ENCODE assay signal across 8 cellular contexts in the genomic region with DNA sequence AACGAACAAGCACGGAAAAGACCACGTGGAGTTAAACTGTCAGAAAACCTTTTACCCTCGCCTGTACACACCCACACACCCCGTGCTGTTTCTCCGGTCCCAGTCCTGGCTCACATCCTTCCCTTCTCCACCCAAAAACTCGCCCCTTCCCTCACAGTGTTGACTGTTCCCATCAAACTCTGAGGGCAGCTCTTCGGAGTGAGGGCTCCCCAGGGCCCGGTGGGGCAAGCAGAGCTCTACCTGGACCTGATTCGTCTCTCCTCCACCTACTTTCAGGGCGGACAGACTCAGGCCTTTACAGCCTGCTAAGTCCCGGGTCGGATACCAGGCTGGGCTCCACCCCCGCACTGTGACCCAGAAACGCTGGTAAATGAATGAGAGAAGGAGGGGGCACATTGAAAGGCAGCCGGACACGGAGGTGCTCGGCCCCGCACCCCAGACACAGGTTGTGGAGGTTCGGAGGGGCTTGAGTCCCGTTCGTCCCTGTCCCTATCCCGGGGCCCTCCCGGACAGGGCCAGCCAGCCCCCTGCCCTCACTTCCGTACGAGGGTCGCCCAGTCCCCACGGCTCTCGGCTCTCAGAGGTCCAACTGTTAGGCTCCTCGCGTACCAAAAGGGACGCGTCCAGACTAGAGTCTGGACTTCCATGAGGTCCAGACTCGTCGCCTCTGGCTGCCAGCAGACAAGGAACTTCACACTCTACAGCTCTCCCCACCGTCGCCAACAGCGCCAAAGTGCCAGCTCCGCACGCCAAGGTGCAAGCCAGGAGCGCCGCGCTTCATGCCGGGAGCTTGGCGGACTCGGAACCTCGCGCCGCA. TPM values are rescaled to one million over a fixed set of nuclear protein-coding genes. Genes with fewer than 3 reads are reported as not detected.
DNase-seq lines count a peak whose midpoint lies in the region; ATAC-seq and TF ChIP-seq lines count a peak whose summit lies in the region.

No MANE protein-coding gene starts in this region.

- ATAC-seq in GM23338: peak; percentile 91
- ATAC-seq in activated CD8-positive, alpha-beta T cell treated with anti-CD3 and anti-CD28 coated beads, Interleukin-2, amount 10 ng/mL, durations not matched to agents 7 days and 5 days: peak; percentile 69

- no peak for TF ChIP-seq POLR2A in esophagus squamous epithelium (IDR thresholded peaks at IDR 0.05)

- POLR2A ChIA-PET in activated CD8-positive, alpha-beta T cell treated with anti-CD3 and anti-CD28 coated beads, Interleukin-2, amount 10 ng/mL, durations not matched to agents 7 days and 5 days (lab: Charles Lee): no interaction called here

- H3K4me3 ChIP-seq in AG10803 (ENCODE audit: low read length) (peak overlapping the region; percentile 47), GM23338 (peak overlapping the region; percentile 63), esophagus squamous epithelium (peak overlapping the region; percentile 35 to 73 (median 55)), mucosa of rectum (ENCODE audit: low read length in 2 of 2) (peak overlapping the region; percentile 70 to 76)

- H4K20me1 ChIP-seq in GM23338 (replicated peaks; ENCODE audit: insufficient read depth): no peaks in the 10 kb centered on the region

- no peaks in the 10 kb centered on the region for H3K9me2 ChIP-seq in GM23338 (ENCODE audit: insufficient read depth)

- TF ChIP-seq CTCF in AG10803 (conservative IDR thresholded peaks at IDR 0.05; ENCODE audit: low read length) (no peak), GM23338 (conservative IDR thresholded peaks at IDR 0.05; ENCODE audit: low read depth in 2 of 2) (no peak), esophagus squamous epithelium (IDR thresholded peaks at IDR 0.05) (no peak), osteocyte (IDR thresholded peaks at IDR 0.05) (no peak)

- H3K9me3 Mint-ChIP-seq in GM23338 (no peaks in the 10 kb centered on the region), osteocyte (ENCODE audit: unreplicated experiment) (no peaks in the 10 kb centered on the region)
- no peaks in the 10 kb centered on the region for H3K9me3 Mint-ChIP-seq in activated CD8-positive, alpha-beta T cell treated with anti-CD3 and anti-CD28 coated beads, Interleukin-2, amount 10 ng/mL, durations not matched to agents 7 days and 5 days (ENCODE audit: insufficient read depth)

- H3K4me2 ChIP-seq in GM23338: peak overlapping the region; percentile 84

- CTCF ChIA-PET in activated CD8-positive, alpha-beta T cell treated with anti-CD3 and anti-CD28 coated beads, Interleukin-2, amount 10 ng/mL, durations not matched to agents 7 days and 5 days (lab: Charles Lee): no interaction called here

- 7 to 30% methylated on average over 8 to 25 of the region's 49 CpGs for WGBS in esophagus squamous epithelium, 2 donors

- intact Hi-C loops in esophagus squamous epithelium (cut with DNase I): no loop called here

- H3K27ac ChIP-seq in GM23338 (ENCODE audit: low read depth) (no peak overlapping the region), esophagus squamous epithelium (peak overlapping the region in 2 of 4 donors; percentile 32 to 50), mucosa of rectum (ENCODE audit: low read depth in 2 of 2, low read length in 2 of 2) (peak overlapping the region in 1 of 2 donors; percentile 65), substantia nigra (ENCODE audit: low read depth, low read length, poor library complexity, severe bottlenecking) (no peak overlapping the region)

- H3K27ac Mint-ChIP-seq in GM23338: no peak overlapping the region
- H3K27ac Mint-ChIP-seq in activated CD8-positive, alpha-beta T cell treated with anti-CD3 and anti-CD28 coated beads, Interleukin-2, amount 10 ng/mL, durations not matched to agents 7 days and 5 days: no peak overlapping the region
- no peak overlapping the region for H3K27ac Mint-ChIP-seq in osteocyte (ENCODE audit: unreplicated experiment)

- H3K9me3 ChIP-seq in esophagus squamous epithelium (no peaks in the 10 kb centered on the region), mucosa of rectum (ENCODE audit: control insufficient read depth in 2 of 2, low read length in 2 of 2) (no peaks in the 10 kb centered on the region)

- peaks cover 21% of the 10 kb centered on the region for H3K27me3 ChIP-seq in GM23338 (ENCODE audit: insufficient read depth)
- no peaks in the 10 kb centered on the region for H3K27me3 ChIP-seq in esophagus squamous epithelium
- H3K27me3 ChIP-seq in mucosa of rectum (ENCODE audit: control insufficient read depth in 2 of 2, insufficient read depth in 2 of 2, low read length in 2 of 2): no peaks in the 10 kb centered on the region

- H3K27me3 Mint-ChIP-seq in GM23338 (ENCODE audit: insufficient read depth, low read depth, poor library complexity) (peaks cover 14% of the 10 kb centered on the region), osteocyte (ENCODE audit: unreplicated experiment) (peaks cover 5% of the 10 kb centered on the region)
- peaks cover 25% of the 10 kb centered on the region for H3K27me3 Mint-ChIP-seq in activated CD8-positive, alpha-beta T cell treated with anti-CD3 and anti-CD28 coated beads, Interleukin-2, amount 10 ng/mL, durations not matched to agents 7 days and 5 days (ENCODE audit: low read depth)

- H2AFZ ChIP-seq in GM23338: peak overlapping the region; percentile 97

- peak overlapping the region; percentile 61 to 68 for H3K9ac ChIP-seq in mucosa of rectum (ENCODE audit: low read depth in 1 of 2, low read length in 2 of 2)

- DNase-seq in AG10803 (ENCODE audit: low read depth) (peak; percentile 36), GM23338 (ENCODE audit: low spot score) (peak; percentile 83), esophagus squamous epithelium (lab: John Stamatoyannopoulos, UW) (no peak), substantia nigra (lab: John Stamatoyannopoulos, UW) (peak in 31 of 49 donors; percentile 0 to 76 (median 15)), foreskin melanocyte (no peak), osteocyte (ENCODE audit: extremely low spot score, unreplicated experiment) (no peak)
- peak; percentile 35 for DNase-seq in activated CD8-positive, alpha-beta T cell treated with anti-CD3 and anti-CD28 coated beads, Interleukin-2, amount 10 ng/mL, durations not matched to agents 7 days and 5 days

- H3F3A ChIP-seq in GM23338 (replicated peaks; ENCODE audit: low read depth): no peaks in the 10 kb centered on the region

- H3K4me1 Mint-ChIP-seq in GM23338 (peaks cover 7% of the 10 kb centered on the region; the same call in 2 of the 3 replicates), osteocyte (ENCODE audit: unreplicated experiment) (peaks cover 4% of the 10 kb centered on the region)
- peaks cover 8% of the 10 kb centered on the region for H3K4me1 Mint-ChIP-seq in activated CD8-positive, alpha-beta T cell treated with anti-CD3 and anti-CD28 coated beads, Interleukin-2, amount 10 ng/mL, durations not matched to agents 7 days and 5 days (ENCODE audit: low read depth)

- H3K4me3 Mint-ChIP-seq in GM23338 (peak overlapping the region; percentile 76), osteocyte (ENCODE audit: unreplicated experiment) (no peak overlapping the region)
- H3K4me3 Mint-ChIP-seq in activated CD8-positive, alpha-beta T cell treated with anti-CD3 and anti-CD28 coated beads, Interleukin-2, amount 10 ng/mL, durations not matched to agents 7 days and 5 days: peak overlapping the region; percentile 59

- no peaks in the 10 kb centered on the region for H3K79me2 ChIP-seq in GM23338 (replicated peaks; ENCODE audit: insufficient read depth)

- H3K36me3 Mint-ChIP-seq in GM23338 (ENCODE audit: low read depth): no peaks in the 10 kb centered on the region
- no peaks in the 10 kb centered on the region for H3K36me3 Mint-ChIP-seq in activated CD8-positive, alpha-beta T cell treated with anti-CD3 and anti-CD28 coated beads, Interleukin-2, amount 10 ng/mL, durations not matched to agents 7 days and 5 days (ENCODE audit: low read depth)
- H3K36me3 Mint-ChIP-seq in osteocyte (ENCODE audit: unreplicated experiment): no peaks in the 10 kb centered on the region

- H3K4me1 ChIP-seq in GM23338 (ENCODE audit: insufficient read depth) (no peaks in the 10 kb centered on the region), esophagus squamous epithelium (peaks cover 3 to 16% (median 5%) of the 10 kb centered on the region in 3 donors), mucosa of rectum (ENCODE audit: control insufficient read depth in 2 of 2, insufficient read depth in 2 of 2, low read length in 2 of 2) (peaks cover 3 to 9% of the 10 kb centered on the region in 2 donors)

- H3K36me3 ChIP-seq in GM23338 (ENCODE audit: insufficient read depth) (no peaks in the 10 kb centered on the region), esophagus squamous epithelium (no peaks in the 10 kb centered on the region), mucosa of rectum (ENCODE audit: control insufficient read depth in 2 of 2, insufficient read depth in 2 of 2, low read length in 2 of 2) (no peaks in the 10 kb centered on the region)

TF ChIP-seq in GM23338, 12 proteins besides CTCF, POLR2A, EP300 and RAD21:
- TF ChIP-seq POLR2AphosphoS5 (IDR thresholded peaks at IDR 0.05; ENCODE audit: low read depth) (peak; percentile 50; the same call in 1 of the 2 replicates), CREB1 (CRISPR knock-in tag; IDR thresholded peaks at IDR 0.05; ENCODE audit: low read depth) (no peak), NANOG (IDR thresholded peaks at IDR 0.05; ENCODE audit: borderline replicate concordance) (no peak)

RNA-seq across cellular contexts. Expression of a gene that starts 31.7 kb away (rescaled TPM):
- 36.9 and 40.0 TPM in 2 replicates for total RNA-seq in GM23338 (2014; rRNA removed; shearing (Covaris generic))
- 13.0 and 14.9 TPM in 2 replicates for polyA plus RNA-seq in GM23338 (2016; fragmentation: Nextera tagmentation; extraction: Ambion mirVana)
- 10 to 100 TPM; 29.9 to 34.1 TPM for total RNA-seq in activated CD8-positive, alpha-beta T cell treated with anti-CD3 and anti-CD28 coated beads, Interleukin-2, amount 10 ng/mL, durations not matched to agents 7 days and 5 days
- total RNA-seq in esophagus squamous epithelium (10 to 100 TPM; 32.3 to 40.7 (median 37.7) TPM), osteocyte (23.3 and 23.5 TPM in 2 replicates)

Comparison
In these comparisons a context has a peak if more than half of its experiments do, and no peak if none do; other contexts are left out.
1. DNase-seq: peak in AG10803 (single experiment), GM23338 (single experiment), activated CD8-positive, alpha-beta T cell treated with anti-CD3 and anti-CD28 coated beads, Interleukin-2, amount 10 ng/mL, durations not matched to agents 7 days and 5 days (single experiment) and substantia nigra (31 of 49); none in esophagus squamous epithelium (single experiment), foreskin melanocyte (single experiment) and osteocyte (single experiment).
2. Peak in every context shown above with its lines, with median percentiles within 50 percentile points of each other: H3K4me3 ChIP-seq.